ENCODE assay signal across 25 cellular contexts in the genomic region with DNA sequence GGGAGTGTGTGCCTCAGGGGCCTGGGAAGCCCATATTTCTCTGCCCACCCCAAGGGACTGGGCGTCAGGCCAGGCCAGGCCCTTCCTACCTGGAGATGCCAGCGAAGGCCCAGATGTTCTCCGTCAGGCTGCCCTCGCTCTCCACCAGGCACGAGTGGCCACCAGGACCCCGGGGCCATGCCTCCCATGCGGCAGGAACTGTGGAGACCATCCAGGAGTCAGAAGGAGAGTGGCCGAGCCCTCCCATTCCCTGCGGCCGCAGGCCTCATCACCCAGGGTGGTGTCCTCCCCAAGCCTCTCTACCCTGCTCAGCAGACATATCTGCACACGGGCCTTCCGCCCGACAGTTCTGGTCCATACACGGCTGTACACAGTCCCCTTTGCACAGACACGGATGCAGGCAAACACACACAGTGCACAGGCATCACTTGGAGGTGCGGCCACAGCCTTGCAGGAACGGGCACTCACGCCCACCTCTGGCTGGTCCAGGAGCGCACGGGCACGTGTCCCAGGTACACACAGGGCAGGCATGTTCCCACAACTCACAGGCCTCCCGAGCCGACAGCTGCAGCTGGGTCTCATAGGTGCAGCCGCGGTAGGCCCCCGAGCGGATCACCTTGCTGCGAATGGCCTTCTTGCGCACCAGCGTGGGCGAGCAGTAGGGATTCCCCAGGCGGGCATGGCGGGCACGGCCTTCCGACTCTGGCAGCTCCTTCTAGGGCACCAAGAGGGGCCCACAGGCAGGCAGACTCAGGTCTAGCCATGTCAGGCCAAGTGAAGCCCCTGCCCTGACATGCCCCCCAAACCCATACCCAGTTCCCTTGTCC. TPM values are rescaled to one million over a fixed set of nuclear protein-coding genes. Genes with fewer than 3 reads are reported as not detected.
DNase-seq lines count a peak whose midpoint lies in the region; ATAC-seq, FAIRE-seq and TF ChIP-seq lines count a peak whose summit lies in the region.
"Had no signal": no experiment of that assay in that cellular context is flagged by ENCODE, and none has a peak within 500 bp of the region (broad histone marks: within the 10 kb centered on the region; RNA-seq: fewer than 3 reads in every experiment).

No MANE protein-coding gene starts in this region.

- H3K9me3 ChIP-seq in endodermal cell (ENCODE audit: control insufficient read depth, low read length) (no peaks in the 10 kb centered on the region), colonic mucosa (no peaks in the 10 kb centered on the region)
- H3K9me3 ChIP-seq: BE2C had no signal

- POLR2A ChIA-PET in activated CD4-positive, alpha-beta T cell treated with anti-CD3 and anti-CD28 coated beads, Interleukin-2, amount 10 ng/mL, durations not matched to agents 7 days and 5 days (lab: Charles Lee): no interaction called here

- H3K4me1 ChIP-seq in endodermal cell (ENCODE audit: control insufficient read depth, insufficient read depth, low read length): no peaks in the 10 kb centered on the region
- no peaks in the 10 kb centered on the region for H3K4me1 ChIP-seq in colonic mucosa
- H3K4me1 ChIP-seq: BE2C, parathyroid adenoma had no signal

- no peaks in the 10 kb centered on the region for H3K36me3 Mint-ChIP-seq in activated CD4-positive, alpha-beta T cell treated with anti-CD3 and anti-CD28 coated beads, Interleukin-2, amount 10 ng/mL, durations not matched to agents 7 days and 5 days (ENCODE audit: low read depth)
- H3K36me3 Mint-ChIP-seq in endodermal cell (ENCODE audit: low read depth): no peaks in the 10 kb centered on the region
- H3K36me3 Mint-ChIP-seq: naive B cell; stimulated activated naive B cell treated with anti-CD40 and anti-IgM and Interleukin-4, amounts not matched to agents 10 μg/mL and 1 μg/mL and 100 μg/mL, for 72 hours had no signal

- no peak for FAIRE-seq in GM19239 (lab: Jason Lieb, UNC)
- FAIRE-seq: RCC 7860 had no signal

- H3K27ac ChIP-seq in endodermal cell (ENCODE audit: low read depth, low read length) (no peak overlapping the region), colonic mucosa (no peak overlapping the region)
- H3K27ac ChIP-seq: cardiac muscle cell, parathyroid adenoma had no signal

- DNase-seq in activated CD4-positive, alpha-beta T cell treated with anti-CD3 and anti-CD28 coated beads for 1 hour: peak; percentile 7
- no peak for DNase-seq in activated CD4-positive, alpha-beta T cell treated with anti-CD3 and anti-CD28 coated beads, Interleukin-2, amount 10 ng/mL, durations not matched to agents 7 days and 5 days
- DNase-seq in GM19239 (ENCODE audit: insufficient read length, low spot score): peak; percentile 0
- peak; percentile 38 for DNase-seq in endodermal cell
- DNase-seq in sciatic nerve (ENCODE audit: low spot score): peak; percentile 53
- no peak for DNase-seq in colonic mucosa
- no peak for DNase-seq in D341Med (ENCODE audit: low spot score)
- DNase-seq: 8988T; activated B cell treated with CpG ODN at 0.5 μM for 24 hours; amygdala; BE2C; COR-L47; DND-41; foreskin melanocyte; hippocampal formation; naive B cell; NCI-H1105; NCI-H2081; stimulated activated CD4-positive, alpha-beta T cell treated with anti-CD3 and anti-CD28 coated beads, Interleukin-1b, Interleukin-23, amount 100 ng/mL, for 48 hours; stimulated activated naive B cell treated with anti-CD40 and anti-IgM and Interleukin-4, amounts not matched to agents 10 μg/mL and 1 μg/mL and 100 μg/mL, for 72 hours had no signal

- H3K27me3 ChIP-seq in endodermal cell (ENCODE audit: control insufficient read depth, insufficient read depth, low read length, poor library complexity, severe bottlenecking) (peaks cover 16% of the 10 kb centered on the region), colonic mucosa (peaks cover 6% of the 10 kb centered on the region)
- H3K27me3 ChIP-seq: BE2C had no signal

- H3K36me3 ChIP-seq in endodermal cell (ENCODE audit: control insufficient read depth, insufficient read depth, low read length) (no peaks in the 10 kb centered on the region), colonic mucosa (no peaks in the 10 kb centered on the region)
- H3K36me3 ChIP-seq: BE2C, cardiac muscle cell had no signal

- no peak overlapping the region for H3K27ac Mint-ChIP-seq in activated CD4-positive, alpha-beta T cell treated with anti-CD3 and anti-CD28 coated beads, Interleukin-2, amount 10 ng/mL, durations not matched to agents 7 days and 5 days
- H3K27ac Mint-ChIP-seq in endodermal cell: no peak overlapping the region
- H3K27ac Mint-ChIP-seq: activated B cell treated with CpG ODN at 0.5 μM for 24 hours; naive B cell; stimulated activated naive B cell treated with anti-CD40 and anti-IgM and Interleukin-4, amounts not matched to agents 10 μg/mL and 1 μg/mL and 100 μg/mL, for 72 hours had no signal

- H3K4me3 ChIP-seq in endodermal cell (ENCODE audit: low read length): no peak overlapping the region
- H3K4me3 ChIP-seq in colonic mucosa: no peak overlapping the region
- H3K4me3 ChIP-seq: cardiac muscle cell had no signal

- H3K9ac ChIP-seq in endodermal cell (ENCODE audit: extremely low read depth, low read length, poor library complexity, severe bottlenecking) (no peak overlapping the region), colonic mucosa (ENCODE audit: low read depth in 2 of 2, low read length in 2 of 2) (no peak overlapping the region)
- H3K9ac ChIP-seq: parathyroid adenoma had no signal

- H3K4me3 Mint-ChIP-seq in activated CD4-positive, alpha-beta T cell treated with anti-CD3 and anti-CD28 coated beads, Interleukin-2, amount 10 ng/mL, durations not matched to agents 7 days and 5 days: no peak overlapping the region
- H3K4me3 Mint-ChIP-seq in endodermal cell: no peak overlapping the region
- H3K4me3 Mint-ChIP-seq: activated B cell treated with CpG ODN at 0.5 μM for 24 hours; naive B cell; stimulated activated naive B cell treated with anti-CD40 and anti-IgM and Interleukin-4, amounts not matched to agents 10 μg/mL and 1 μg/mL and 100 μg/mL, for 72 hours had no signal

- TF ChIP-seq CTCF in endodermal cell (conservative IDR thresholded peaks at IDR 0.05) (no peak), colonic mucosa (IDR thresholded peaks at IDR 0.05) (no peak)

- CTCF ChIA-PET in activated CD4-positive, alpha-beta T cell treated with anti-CD3 and anti-CD28 coated beads, Interleukin-2, amount 10 ng/mL, durations not matched to agents 7 days and 5 days (lab: Charles Lee): interaction anchor here (0.7 kb wide), 1 partner anchor 13 kb away, joined by 3 read pairs; no protein-coding TSS in a partner anchor

- no peaks in the 10 kb centered on the region for H3K9me3 Mint-ChIP-seq in activated CD4-positive, alpha-beta T cell treated with anti-CD3 and anti-CD28 coated beads, Interleukin-2, amount 10 ng/mL, durations not matched to agents 7 days and 5 days
- no peaks in the 10 kb centered on the region for H3K9me3 Mint-ChIP-seq in endodermal cell
- H3K9me3 Mint-ChIP-seq: activated B cell treated with CpG ODN at 0.5 μM for 24 hours; naive B cell; stimulated activated naive B cell treated with anti-CD40 and anti-IgM and Interleukin-4, amounts not matched to agents 10 μg/mL and 1 μg/mL and 100 μg/mL, for 72 hours had no signal

- 94 to 95% methylated on average over 22 to 35 of the region's 35 CpGs for WGBS in endodermal cell (ENCODE audit: insufficient coverage in 1 of 2, insufficient read length in 1 of 2), 2 experiments

- intact Hi-C loops in sciatic nerve (cut with DNase I) (no loop called here), colonic mucosa (cut with DNase I) (no loop called here)

- no peaks in the 10 kb centered on the region for H3K4me1 Mint-ChIP-seq in activated CD4-positive, alpha-beta T cell treated with anti-CD3 and anti-CD28 coated beads, Interleukin-2, amount 10 ng/mL, durations not matched to agents 7 days and 5 days
- peaks cover 8% of the 10 kb centered on the region for H3K4me1 Mint-ChIP-seq in endodermal cell

- no peak for ATAC-seq in sciatic nerve
- no peak for ATAC-seq in GM21390 (IDR thresholded peaks at IDR 0.05; ENCODE audit: unreplicated experiment)
- ATAC-seq: HCT116; stimulated activated naive B cell treated with anti-CD40 and anti-IgM and Interleukin-4, amounts not matched to agents 10 μg/mL and 1 μg/mL and 100 μg/mL, for 72 hours had no signal

- peaks cover 20% of the 10 kb centered on the region for H3K27me3 Mint-ChIP-seq in activated CD4-positive, alpha-beta T cell treated with anti-CD3 and anti-CD28 coated beads, Interleukin-2, amount 10 ng/mL, durations not matched to agents 7 days and 5 days
- peaks cover 21% of the 10 kb centered on the region for H3K27me3 Mint-ChIP-seq in endodermal cell (ENCODE audit: insufficient read depth)

RNA-seq across cellular contexts. Expression of a gene that starts 5.9 kb away (rescaled TPM):
- not detected for total RNA-seq in activated CD4-positive, alpha-beta T cell treated with anti-CD3 and anti-CD28 coated beads, Interleukin-2, amount 10 ng/mL, durations not matched to agents 7 days and 5 days
- total RNA-seq in endodermal cell: 1 to 10 TPM; 4.2 to 8.0 TPM
- 7.4 TPM for polyA plus RNA-seq in endodermal cell (2013, experiment 1 of 2)
- polyA plus RNA-seq in endodermal cell (2013, experiment 2 of 2): 5.7 TPM
- total RNA-seq in sciatic nerve: 2.4 TPM
- 1 to 10 TPM in 1 of 2 donors, under 1 TPM in 1; 0.27 to 1.4 TPM for total RNA-seq in colonic mucosa
- total RNA-seq: activated B cell treated with CpG ODN at 0.5 μM for 24 hours had no signal

RNA-seq across cellular contexts. Expression of a gene that starts 8.8 kb away (rescaled TPM):
- total RNA-seq in activated CD4-positive, alpha-beta T cell treated with anti-CD3 and anti-CD28 coated beads, Interleukin-2, amount 10 ng/mL, durations not matched to agents 7 days and 5 days: not detected
- total RNA-seq in endodermal cell (1 to 10 TPM; 4.0 to 5.0 TPM), sciatic nerve (not detected), colonic mucosa (under 1 TPM in 1 of 2 donors, not detected in 1; 0.12 TPM)
- 6.6 TPM for polyA plus RNA-seq in endodermal cell (2013, experiment 1 of 2)
- polyA plus RNA-seq in endodermal cell (2013, experiment 2 of 2): 5.1 TPM

Comparison
In these comparisons a context has a peak if more than half of its experiments do, and no peak if none do; other contexts are left out.
1. DNase-seq: peak in activated CD4-positive, alpha-beta T cell treated with anti-CD3 and anti-CD28 coated beads for 1 hour (single experiment), GM19239 (single experiment), endodermal cell (single experiment) and sciatic nerve (single experiment); none in activated CD4-positive, alpha-beta T cell treated with anti-CD3 and anti-CD28 coated beads, Interleukin-2, amount 10 ng/mL, durations not matched to agents 7 days and 5 days (single experiment), colonic mucosa (single experiment) and D341Med (single experiment).